In genomic region chr6:16352821-16353438, GRCh38 we compare ENCODE assay signal across 24 cellular contexts.
DNase-seq lines count a peak whose midpoint lies in the region; ATAC-seq and TF ChIP-seq lines count a peak whose summit lies in the region.
"Had no signal": no experiment of that assay in that cellular context is flagged by ENCODE, and none has a peak within 500 bp of the region (broad histone marks: within the 10 kb centered on the region; RNA-seq: fewer than 3 reads in every experiment).

No MANE protein-coding gene starts in this region.

- H3K79me2 ChIP-seq in fibroblast of lung (ENCODE audit: control insufficient read depth, insufficient read depth, low read length): no peaks in the 10 kb centered on the region

- H3K27me3 ChIP-seq in breast epithelium (no peaks in the 10 kb centered on the region), fibroblast of lung (ENCODE audit: control insufficient read depth, insufficient read depth, low read length) (no peaks in the 10 kb centered on the region)
- H3K27me3 ChIP-seq: dorsolateral prefrontal cortex had no signal

- TF ChIP-seq CTCF in breast epithelium (IDR thresholded peaks at IDR 0.05): no peak
- TF ChIP-seq CTCF in MCF 10A (IDR thresholded peaks at IDR 0.05; ENCODE audit: unreplicated experiment): no peak
- no peak for TF ChIP-seq CTCF in fibroblast of lung (conservative IDR thresholded peaks at IDR 0.05 in 1 of 2, IDR thresholded peaks at IDR 0.05 in 1 of 2; ENCODE audit: low read depth in 1 of 2, low read length in 2 of 2)
- TF ChIP-seq CTCF in type B pancreatic cell (conservative IDR thresholded peaks at IDR 0.05): no peak

- peak overlapping the region; percentile 66 for H3K4me2 ChIP-seq in fibroblast of lung (ENCODE audit: extremely low read depth, insufficient read depth, low read length)
- H3K4me2 ChIP-seq: GM23338 had no signal

- TF ChIP-seq POLR2A in breast epithelium (IDR thresholded peaks at IDR 0.05): no peak

- CTCF ChIA-PET in MCF 10A (lab: Yijun Ruan, JAX): interaction anchor here (0.6 to 1.0 kb wide), 2 partner anchors 16 to 90 kb away, joined by 3 read pairs; no protein-coding TSS in a partner anchor

- no peak for ATAC-seq in stimulated activated effector memory CD8-positive, alpha-beta T cell treated with anti-CD3 and anti-CD28 coated beads, Interleukin-12 subunit alpha, Interleukin-12 subunit beta, amount 100 ng/mL, for 72 hours
- ATAC-seq: GM23338 had no signal

- POLR2A ChIA-PET in MCF 10A (lab: Yijun Ruan, JAX): interaction anchor here (0.6 kb wide), 1 partner anchor 410 kb away, joined by 3 read pairs; no protein-coding TSS in a partner anchor

- H3K27me3 Mint-ChIP-seq in MCF 10A (ENCODE audit: insufficient read depth, unreplicated experiment) (no peaks in the 10 kb centered on the region), type B pancreatic cell (no peaks in the 10 kb centered on the region)
- H3K27me3 Mint-ChIP-seq: IgD-negative memory B cell had no signal

- no TSS peak for BruUV-seq in MCF 10A (replicated peaks; lab: Mats Ljungman, UMichigan)

- H3K4me1 Mint-ChIP-seq in MCF 10A (ENCODE audit: insufficient read depth, unreplicated experiment) (peaks cover 10% of the 10 kb centered on the region), type B pancreatic cell (ENCODE audit: unreplicated experiment) (peaks cover 26% of the 10 kb centered on the region)
- peaks cover 13% of the 10 kb centered on the region for H3K4me1 Mint-ChIP-seq in stimulated activated effector memory CD8-positive, alpha-beta T cell treated with anti-CD3 and anti-CD28 coated beads, Interleukin-12 subunit alpha, Interleukin-12 subunit beta, amount 100 ng/mL, for 72 hours

- H3K27ac ChIP-seq in breast epithelium (peak overlapping the region; percentile 68 to 73), fibroblast of lung (ENCODE audit: insufficient read depth, low read length) (peak overlapping the region; percentile 78)

- DNase-seq in breast epithelium (ENCODE audit: low spot score in 2 of 2) (no peak), MCF 10A (ENCODE audit: unreplicated experiment) (no peak), fibroblast of lung (ENCODE audit: low read depth in 2 of 2) (no peak), type B pancreatic cell (ENCODE audit: extremely low spot score, unreplicated experiment) (no peak), NCI-H774 (lab: John Stamatoyannopoulos, UW) (no peak), NOMO-1 treated with dmso at 0.1 percent for 144 hours (lab: John Stamatoyannopoulos, UW; ENCODE audit: unreplicated experiment) (no peak)
- DNase-seq in stimulated activated effector memory CD8-positive, alpha-beta T cell treated with anti-CD3 and anti-CD28 coated beads, Interleukin-12 subunit alpha, Interleukin-12 subunit beta, amount 100 ng/mL, for 72 hours (ENCODE audit: low spot score in 2 of 2): no peak
- no peak for DNase-seq in NK-92 treated with Interleukin-12 subunit alpha and Interleukin-12 subunit beta, amount 100 ng/mL, for 24 hours (lab: John Stamatoyannopoulos, UW)
- DNase-seq: activated CD4-positive, alpha-beta T cell treated with anti-CD3 and anti-CD28 coated beads for 48 hours; activated gamma-delta T cell; cerebellar nuclear complex; dorsolateral prefrontal cortex; hypothalamus; NCI-H1092; NCI-H1694; NCI-H446; NCI-H748 treated with DMSO at 0.1 percent for 48 hours; small intestine; stimulated activated naive CD4-positive, alpha-beta T cell treated with Interleukin-2 at 50 U/mL for 16 hours; T1000 had no signal

- intact Hi-C loops in breast epithelium (cut with DNase I; ENCODE audit: low total_unique reads): no loop called here
- intact Hi-C loops in MCF 10A (cut with micrococcal nuclease): no loop called here

- no peaks in the 10 kb centered on the region for H3K4me1 ChIP-seq in breast epithelium
- peaks cover 3% of the 10 kb centered on the region for H3K4me1 ChIP-seq in fibroblast of lung (ENCODE audit: control insufficient read depth, extremely low read depth, insufficient read depth, low read length)

- H3K27ac Mint-ChIP-seq in MCF 10A (ENCODE audit: low read depth, unreplicated experiment) (no peak overlapping the region), type B pancreatic cell (no peak overlapping the region)
- H3K27ac Mint-ChIP-seq in stimulated activated effector memory CD8-positive, alpha-beta T cell treated with anti-CD3 and anti-CD28 coated beads, Interleukin-12 subunit alpha, Interleukin-12 subunit beta, amount 100 ng/mL, for 72 hours: peak overlapping the region; percentile 60
- H3K27ac Mint-ChIP-seq: GM23338, IgD-negative memory B cell had no signal

- H4K20me1 ChIP-seq in fibroblast of lung (ENCODE audit: control insufficient read depth, extremely low read depth, insufficient read depth, low read length): no peaks in the 10 kb centered on the region

- no peak overlapping the region for H3K9ac ChIP-seq in fibroblast of lung (ENCODE audit: insufficient read depth, low read length)

- H2AFZ ChIP-seq in fibroblast of lung (ENCODE audit: low read length): no peak overlapping the region
- H2AFZ ChIP-seq: GM23338 had no signal

- H3K9me3 Mint-ChIP-seq in MCF 10A (ENCODE audit: unreplicated experiment): no peaks in the 10 kb centered on the region
- H3K9me3 Mint-ChIP-seq in stimulated activated effector memory CD8-positive, alpha-beta T cell treated with anti-CD3 and anti-CD28 coated beads, Interleukin-12 subunit alpha, Interleukin-12 subunit beta, amount 100 ng/mL, for 72 hours: no peaks in the 10 kb centered on the region
- H3K9me3 Mint-ChIP-seq in type B pancreatic cell: no peaks in the 10 kb centered on the region
- H3K9me3 Mint-ChIP-seq: GM23338, IgD-negative memory B cell, nephron had no signal

- H3K36me3 ChIP-seq in breast epithelium (no peaks in the 10 kb centered on the region), fibroblast of lung (ENCODE audit: control insufficient read depth, insufficient read depth, low read length) (no peaks in the 10 kb centered on the region)

- H3K9me3 ChIP-seq in breast epithelium (no peaks in the 10 kb centered on the region), fibroblast of lung (ENCODE audit: control insufficient read depth, insufficient read depth, low read depth, low read length) (no peaks in the 10 kb centered on the region)

- H3K4me3 ChIP-seq in breast epithelium: no peak overlapping the region
- H3K4me3 ChIP-seq in fibroblast of lung (replicated peaks in 1 of 4; ENCODE audit: control extremely low read depth in 1 of 4, insufficient read depth in 1 of 4, low read depth in 3 of 4, low read length in 4 of 4): no peak overlapping the region
- H3K4me3 ChIP-seq: dorsolateral prefrontal cortex, GM23338, lung had no signal

- H3K4me3 Mint-ChIP-seq in MCF 10A (ENCODE audit: unreplicated experiment): no peak overlapping the region
- H3K4me3 Mint-ChIP-seq in stimulated activated effector memory CD8-positive, alpha-beta T cell treated with anti-CD3 and anti-CD28 coated beads, Interleukin-12 subunit alpha, Interleukin-12 subunit beta, amount 100 ng/mL, for 72 hours: no peak overlapping the region
- no peak overlapping the region for H3K4me3 Mint-ChIP-seq in type B pancreatic cell
- H3K4me3 Mint-ChIP-seq: GM23338, IgD-negative memory B cell, nephron had no signal

- H3K36me3 Mint-ChIP-seq in MCF 10A (ENCODE audit: insufficient read depth, unreplicated experiment) (no peaks in the 10 kb centered on the region), type B pancreatic cell (peaks cover 10% of the 10 kb centered on the region)
- H3K36me3 Mint-ChIP-seq in stimulated activated effector memory CD8-positive, alpha-beta T cell treated with anti-CD3 and anti-CD28 coated beads, Interleukin-12 subunit alpha, Interleukin-12 subunit beta, amount 100 ng/mL, for 72 hours: peaks cover 15% of the 10 kb centered on the region
